In genomic region chr19:19964416-19964815, GRCh38 we compare ENCODE assay signal across 23 cellular contexts.
"Had no signal": no experiment of that assay in that cellular context is flagged by ENCODE, and none has a peak within 500 bp of the region (broad histone marks: within the 10 kb centered on the region; RNA-seq: fewer than 3 reads in every experiment).

No MANE protein-coding gene starts in this region.

- H3K27ac ChIP-seq: coronary artery, dorsolateral prefrontal cortex, esophagus squamous epithelium, gastrocnemius medialis, heart right ventricle, left lung, lower lobe of right lung had no signal

- H3K27me3 Mint-ChIP-seq: memory B cell had no signal

- H3K4me1 Mint-ChIP-seq: memory B cell, mesothelial cell of epicardium had no signal

- H3K4me3 ChIP-seq: coronary artery, dorsolateral prefrontal cortex, esophagus squamous epithelium, gastrocnemius medialis, heart right ventricle, left lung, lower lobe of right lung, mucosa of descending colon had no signal

- H3K27me3 ChIP-seq: dorsolateral prefrontal cortex, esophagus squamous epithelium, gastrocnemius medialis, left lung had no signal

- ATAC-seq: gastrocnemius medialis, heart right ventricle, left cardiac atrium, left lung, left ventricle myocardium superior, lower lobe of right lung, mucosa of descending colon had no signal

- H3K4me3 Mint-ChIP-seq: memory B cell, mesothelial cell of epicardium, naive B cell had no signal

- H3K36me3 ChIP-seq: esophagus squamous epithelium, gastrocnemius medialis, heart right ventricle, left lung, lower lobe of right lung had no signal

- H3K9me3 ChIP-seq: gastrocnemius medialis had no signal

- H3K27ac Mint-ChIP-seq: memory B cell, mesothelial cell of epicardium had no signal

- DNase-seq: dermis blood vessel endothelial cell; dorsolateral prefrontal cortex; effector CD4-positive, alpha-beta T cell; effector memory CD4-positive, alpha-beta T cell; esophagus squamous epithelium; foreskin fibroblast; foreskin melanocyte; gastrocnemius medialis; glutamatergic neuron; head of caudate nucleus; heart right ventricle; hippocampal formation; left cardiac atrium; left lung; left ventricle myocardium superior; lower lobe of right lung; mammary epithelial cell; mesendoderm; mucosa of descending colon; naive B cell had no signal

- H3K4me1 ChIP-seq: esophagus squamous epithelium, gastrocnemius medialis, heart right ventricle, left lung, lower lobe of right lung had no signal

- H3K36me3 Mint-ChIP-seq: mesothelial cell of epicardium had no signal
